In genomic region chr12:59834659-59835474, GRCh38 we compare ENCODE assay signal across 8 cellular contexts.
DNase-seq lines count a peak whose midpoint lies in the region; ATAC-seq and TF ChIP-seq lines count a peak whose summit lies in the region.

No MANE protein-coding gene starts in this region.

- peaks cover 8% of the 10 kb centered on the region for H3K27me3 Mint-ChIP-seq in T-helper 17 cell

- H3K4me1 ChIP-seq in right atrium auricular region = no peaks in the 10 kb centered on the region

- H3K36me3 ChIP-seq in right atrium auricular region = no peaks in the 10 kb centered on the region

- no peaks in the 10 kb centered on the region for H3K9me3 ChIP-seq in right atrium auricular region
- no peaks in the 10 kb centered on the region for H3K9me3 ChIP-seq in T-helper 17 cell (ENCODE audit: control insufficient read depth, low read length, poor library complexity, severe bottlenecking)

- peak; percentile 46 to 72 for TF ChIP-seq CTCF in right atrium auricular region (IDR thresholded peaks at IDR 0.05)

- no peaks in the 10 kb centered on the region for H3K36me3 Mint-ChIP-seq in T-helper 17 cell (ENCODE audit: low read depth)

- H3K4me3 ChIP-seq in right atrium auricular region = no peak overlapping the region

- H3K27ac Mint-ChIP-seq in T-helper 17 cell = no peak overlapping the region

- no peak overlapping the region for H3K4me3 Mint-ChIP-seq in T-helper 17 cell

- no peaks in the 10 kb centered on the region for H3K27me3 ChIP-seq in right atrium auricular region

- H3K4me1 Mint-ChIP-seq in T-helper 17 cell = no peaks in the 10 kb centered on the region

- no peak for ATAC-seq in T-helper 17 cell

- peak; percentile 40 for DNase-seq in EL
- DNase-seq in H4 (ENCODE audit: low spot score) = peak; percentile 21
- peak; percentile 22 for DNase-seq in SK-N-DZ (ENCODE audit: low spot score)
- DNase-seq in right atrium auricular region (ENCODE audit: low spot score) = no peak
- no peak for DNase-seq in OCI-M2 (lab: John Stamatoyannopoulos, UW; ENCODE audit: unreplicated experiment)
- no peak for DNase-seq in amniotic stem cell (lab: John Stamatoyannopoulos, UW)
- DNase-seq in T-helper 17 cell = no peak
- no peak for DNase-seq in GDM1 (lab: John Stamatoyannopoulos, UW)

- no peak overlapping the region for H3K27ac ChIP-seq in right atrium auricular region

Comparison
In these comparisons a context has a peak if more than half of its experiments do, and no peak if none do; other contexts are left out.
1. DNase-seq: peak in EL (single experiment), H4 (single experiment) and SK-N-DZ (single experiment); none in right atrium auricular region (single experiment), OCI-M2 (single experiment), amniotic stem cell (single experiment), T-helper 17 cell (0 of 3) and GDM1 (single experiment).